1 cellular context compared by ENCODE assay signal in genomic region chr7:128948312-128948973, GRCh38.
TF ChIP-seq lines count a peak whose summit lies in the region.

No MANE protein-coding gene starts in this region.

TF ChIP-seq in H1, 55 proteins besides CTCF, POLR2A, EP300 and RAD21:
- TF ChIP-seq ATF2 (IDR thresholded peaks at IDR 0.05; ENCODE audit: low read length) (no peak), POLR2AphosphoS5 (IDR thresholded peaks at IDR 0.05; ENCODE audit: low read depth, low read length) (0 out of 2 replicates have a peak, but pooled peaks have one; percentile 15)
